ENCODE assay signal across 20 cellular contexts in genomic region chr16:66901626-66902025, GRCh38. TPM values are rescaled to one million over a fixed set of nuclear protein-coding genes. Genes with fewer than 3 reads are reported as not detected.
DNase-seq lines count a peak whose midpoint lies in the region; ATAC-seq and TF ChIP-seq lines count a peak whose summit lies in the region.
"Had no signal": no experiment of that assay in that cellular context is flagged by ENCODE, and none has a peak within 500 bp of the region (broad histone marks: within the 10 kb centered on the region; RNA-seq: fewer than 3 reads in every experiment).

No MANE protein-coding gene starts in this region.

- H3K9ac ChIP-seq in IMR-90 (ENCODE audit: low read depth, low read length) = no peak overlapping the region

- CTCF ChIA-PET in IMR-90 (lab: Yijun Ruan, JAX) = no interaction called here

- no TSS peak for BruUV-seq in IMR-90 (replicated peaks; lab: Mats Ljungman, UMichigan)

- dilution Hi-C loops in IMR-90 (cut with HindIII; ENCODE audit: low sequenced_read_pairs, unreplicated experiment) = no loop called here

- H3K4me2 ChIP-seq in IMR-90 (ENCODE audit: low read depth, low read length) = no peak overlapping the region

- H4K91ac ChIP-seq in IMR-90 (ENCODE audit: insufficient read depth, low read depth, low read length) = peak overlapping the region; percentile 90; the same call in 1 of the 2 replicates

- H3K9me1 ChIP-seq in IMR-90 (ENCODE audit: insufficient read depth, low read length) = peaks cover 53% of the 10 kb centered on the region

- no peaks in the 10 kb centered on the region for H3K9me3 Mint-ChIP-seq in activated T-cell treated with anti-CD3 and anti-CD28 coated beads, Interleukin-2, amount 50 U/mL, for 4 hours
- no peaks in the 10 kb centered on the region for H3K9me3 Mint-ChIP-seq in nephron progenitor cell
- H3K9me3 Mint-ChIP-seq: activated CD4-positive, alpha-beta memory T cell treated with anti-CD3 and anti-CD28 coated beads, Interleukin-2, amount 10 ng/mL, durations not matched to agents 7 days and 5 days; activated naive CD8-positive, alpha-beta T cell treated with anti-CD3 and anti-CD28 coated beads, Interleukin-2, amount 50 U/mL, for 24 hours; central memory CD8-positive, alpha-beta T cell; natural killer cell; T-cell had no signal

- H3K14ac ChIP-seq in IMR-90 (replicated peaks; ENCODE audit: low read depth, low read length) = peak overlapping the region; percentile 83

- peak overlapping the region; percentile 72; the same call in 1 of the 2 replicates for H4K5ac ChIP-seq in IMR-90 (ENCODE audit: low read depth, low read length)

- no peaks in the 10 kb centered on the region for H3K36me3 Mint-ChIP-seq in activated T-cell treated with anti-CD3 and anti-CD28 coated beads, Interleukin-2, amount 50 U/mL, for 4 hours (ENCODE audit: insufficient read depth)
- no peaks in the 10 kb centered on the region for H3K36me3 Mint-ChIP-seq in nephron progenitor cell (ENCODE audit: low read depth)
- H3K36me3 Mint-ChIP-seq: natural killer cell, T-cell had no signal

- peak overlapping the region; percentile 62; the same call in 1 of the 2 replicates for H3K18ac ChIP-seq in IMR-90 (ENCODE audit: low read depth, low read length)

- peak overlapping the region; percentile 52 for H2BK5ac ChIP-seq in IMR-90 (ENCODE audit: low read depth, low read length, poor library complexity, severe bottlenecking)

- in situ Hi-C loops in IMR-90 (cut with MboI; ENCODE audit: low sequenced_read_pairs) = no loop called here

- H2AK5ac ChIP-seq in IMR-90 (ENCODE audit: low read depth, low read length) = peak overlapping the region; percentile 89

- peak overlapping the region; percentile 97; the same call in 1 of the 3 replicates for H2BK15ac ChIP-seq in IMR-90 (ENCODE audit: low read depth, low read length)

- H4K8ac ChIP-seq in IMR-90 (ENCODE audit: low read depth in 2 of 2, low read length in 2 of 2) = peak overlapping the region in 1 of 2 experiments; percentile 86; a peak in 1 of 4 replicates

- H3K9me3 ChIP-seq in IMR-90 (ENCODE audit: control insufficient read depth, insufficient read depth, low read length) (no peaks in the 10 kb centered on the region), lung (ENCODE audit: control insufficient read depth in 2 of 2, insufficient read depth in 1 of 2, low read length in 1 of 2) (no peaks in the 10 kb centered on the region), spleen (no peaks in the 10 kb centered on the region)
- H3K9me3 ChIP-seq: MG63 had no signal

- peak overlapping the region; percentile 92; the same call in 1 of the 2 replicates for H2BK120ac ChIP-seq in IMR-90 (ENCODE audit: low read depth, low read length)

- whole genome bisulfite sequencing in IMR-90 (ENCODE audit: extremely low coverage in 2 of 2, insufficient read length in 1 of 2), 2 experiments = 99% methylated on average over 9 of the region's 10 CpGs; no CpG with 5 or more reads in 1 of the 2 experiments
- WGBS in lung, 2 donors = 85 to 93% methylated on average over 10 of the region's 10 CpGs
- WGBS in spleen, 5 donors = 86 to 95% (median 92%) methylated on average over 8 to 10 of the region's 10 CpGs

- H3K56ac ChIP-seq in IMR-90 (ENCODE audit: extremely low read depth, insufficient read depth, low read length) = no peak overlapping the region

- H3K4me1 ChIP-seq in IMR-90 (ENCODE audit: control insufficient read depth, insufficient read depth, low read length) (peaks cover 49% of the 10 kb centered on the region), lung (ENCODE audit: control insufficient read depth in 2 of 2, insufficient read depth in 2 of 2, low read length in 2 of 2) (peaks cover 0 to 22% of the 10 kb centered on the region in 2 donors), spleen (peaks cover 0 to 16% (median 7%) of the 10 kb centered on the region in 6 donors)

- TF ChIP-seq CTCF in IMR-90 (conservative IDR thresholded peaks at IDR 0.05; ENCODE audit: low read depth, low read length) = no peak
- TF ChIP-seq CTCF in dorsolateral prefrontal cortex (IDR thresholded peaks at IDR 0.05 in 54 of 56, conservative IDR thresholded peaks at IDR 0.05 in 2 of 56; ENCODE audit: low read depth in 1 of 56, partially characterized antibody in 56 of 56) = no peak
- no peak for TF ChIP-seq CTCF in lung (IDR thresholded peaks at IDR 0.05; ENCODE audit: control extremely low read depth, extremely low read depth)
- TF ChIP-seq CTCF in spleen (IDR thresholded peaks at IDR 0.05 in 8 of 11, conservative IDR thresholded peaks at IDR 0.05 in 3 of 11) = no peak
- TF ChIP-seq CTCF in nephron progenitor cell (IDR thresholded peaks at IDR 0.05) = no peak

- H2AK9ac ChIP-seq in IMR-90 (replicated peaks; ENCODE audit: low read depth, low read length, poor library complexity) = no peak overlapping the region

- H3K27me3 ChIP-seq in IMR-90 (ENCODE audit: control insufficient read depth, insufficient read depth, low read length) (no peaks in the 10 kb centered on the region), dorsolateral prefrontal cortex (no peaks in the 10 kb centered on the region), lung (ENCODE audit: control insufficient read depth, insufficient read depth) (no peaks in the 10 kb centered on the region), spleen (replicated peaks in 1 of 7) (no peaks in the 10 kb centered on the region)
- H3K27me3 ChIP-seq: MG63 had no signal

- no peak overlapping the region for H3K27ac Mint-ChIP-seq in nephron progenitor cell
- H3K27ac Mint-ChIP-seq: activated CD4-positive, alpha-beta memory T cell treated with anti-CD3 and anti-CD28 coated beads, Interleukin-2, amount 10 ng/mL, durations not matched to agents 7 days and 5 days; activated naive CD8-positive, alpha-beta T cell treated with anti-CD3 and anti-CD28 coated beads, Interleukin-2, amount 50 U/mL, for 24 hours; T-cell had no signal

- DNase-seq in IMR-90 (no peak), dorsolateral prefrontal cortex (peak in 1 of 10 donors; percentile 83), lung (ENCODE audit: low spot score) (no peak), spleen (peak; percentile 32), NCI-H1417 (lab: John Stamatoyannopoulos, UW) (no peak), nephron progenitor cell (no peak), COLO668 (lab: John Stamatoyannopoulos, UW; ENCODE audit: unreplicated experiment) (no peak)
- no peak for DNase-seq in activated T-cell treated with anti-CD3 and anti-CD28 coated beads, Interleukin-2, amount 50 U/mL, for 4 hours
- DNase-seq: activated CD4-positive, alpha-beta memory T cell treated with anti-CD3 and anti-CD28 coated beads, Interleukin-2, amount 10 ng/mL, durations not matched to agents 7 days and 5 days; activated naive CD8-positive, alpha-beta T cell treated with anti-CD3 and anti-CD28 coated beads, Interleukin-2, amount 50 U/mL, for 24 hours; COR-L47; EL; MG63; natural killer cell; NCI-H1694 treated with DMSO at 0.1 percent for 48 hours; NCI-H446; T-cell had no signal

- H3K27ac ChIP-seq in IMR-90 (ENCODE audit: insufficient read depth, low read length) (no peak overlapping the region), dorsolateral prefrontal cortex (peak overlapping the region in 33 of 59 donors; percentile 13 to 89 (median 57)), lung (ENCODE audit: low read depth in 1 of 2, low read length in 1 of 2) (peak overlapping the region; percentile 59 to 89), spleen (peak overlapping the region in 3 of 8 donors; percentile 22 to 57 (median 44))
- H3K27ac ChIP-seq: VCaP had no signal

- intact Hi-C loops in IMR-90 (cut with micrococcal nuclease) = no loop called here
- intact Hi-C loops in dorsolateral prefrontal cortex (cut with DNase I) = loop anchor here in 1 of 2 donors (10.0 kb wide), 1 partner anchor 57 kb away; the partner anchor contains the start of gene CA7
- intact Hi-C loops in spleen (cut with DNase I; ENCODE audit: low total_unique reads) = no loop called here

- H3K36me3 ChIP-seq in IMR-90 (ENCODE audit: control insufficient read depth, insufficient read depth, low read length) = no peaks in the 10 kb centered on the region
- no peaks in the 10 kb centered on the region for H3K36me3 ChIP-seq in lung (ENCODE audit: control insufficient read depth in 2 of 2, insufficient read depth in 2 of 2, low read length in 2 of 2)
- no peaks in the 10 kb centered on the region for H3K36me3 ChIP-seq in spleen
- H3K36me3 ChIP-seq: MG63 had no signal

- no peak for TF ChIP-seq RAD21 in IMR-90 (IDR thresholded peaks at IDR 0.05; ENCODE audit: low read length)

- H3K4me3 ChIP-seq in IMR-90 (ENCODE audit: insufficient read depth, low read depth, low read length) = no peak overlapping the region
- H3K4me3 ChIP-seq in dorsolateral prefrontal cortex = no peak overlapping the region
- H3K4me3 ChIP-seq in lung = no peak overlapping the region
- H3K4me3 ChIP-seq in spleen = no peak overlapping the region
- H3K4me3 ChIP-seq: MG63 had no signal

- no peaks in the 10 kb centered on the region for H4K20me1 ChIP-seq in IMR-90 (ENCODE audit: insufficient read depth, low read length)

- no peaks in the 10 kb centered on the region for H3K27me3 Mint-ChIP-seq in activated T-cell treated with anti-CD3 and anti-CD28 coated beads, Interleukin-2, amount 50 U/mL, for 4 hours (ENCODE audit: low read depth)
- peaks cover 17% of the 10 kb centered on the region for H3K27me3 Mint-ChIP-seq in nephron progenitor cell (ENCODE audit: low read depth, poor library complexity)
- H3K27me3 Mint-ChIP-seq: activated CD4-positive, alpha-beta memory T cell treated with anti-CD3 and anti-CD28 coated beads, Interleukin-2, amount 10 ng/mL, durations not matched to agents 7 days and 5 days; activated naive CD8-positive, alpha-beta T cell treated with anti-CD3 and anti-CD28 coated beads, Interleukin-2, amount 50 U/mL, for 24 hours; central memory CD8-positive, alpha-beta T cell; T-cell had no signal

- POLR2A ChIA-PET in IMR-90 (lab: Charles Lee; ENCODE audit: unreplicated experiment) = no interaction called here

- peak overlapping the region; percentile 94; the same call in 1 of the 2 replicates for H2BK20ac ChIP-seq in IMR-90 (ENCODE audit: low read depth, low read length)

- peak overlapping the region; percentile 90; the same call in 1 of the 2 replicates for H3K4ac ChIP-seq in IMR-90 (ENCODE audit: low read depth, low read length)

- peaks cover 8% of the 10 kb centered on the region for H3K4me1 Mint-ChIP-seq in activated T-cell treated with anti-CD3 and anti-CD28 coated beads, Interleukin-2, amount 50 U/mL, for 4 hours (ENCODE audit: low read depth)
- peaks cover 57% of the 10 kb centered on the region for H3K4me1 Mint-ChIP-seq in nephron progenitor cell

- no peak overlapping the region for H3K4me3 Mint-ChIP-seq in activated T-cell treated with anti-CD3 and anti-CD28 coated beads, Interleukin-2, amount 50 U/mL, for 4 hours
- no peak overlapping the region for H3K4me3 Mint-ChIP-seq in nephron progenitor cell
- H3K4me3 Mint-ChIP-seq: activated CD4-positive, alpha-beta memory T cell treated with anti-CD3 and anti-CD28 coated beads, Interleukin-2, amount 10 ng/mL, durations not matched to agents 7 days and 5 days; activated naive CD8-positive, alpha-beta T cell treated with anti-CD3 and anti-CD28 coated beads, Interleukin-2, amount 50 U/mL, for 24 hours; central memory CD8-positive, alpha-beta T cell; natural killer cell; T-cell had no signal

- no peak for TF ChIP-seq POLR2A in IMR-90 (IDR thresholded peaks at IDR 0.05; ENCODE audit: low read depth, low read length)
- TF ChIP-seq POLR2A in spleen (IDR thresholded peaks at IDR 0.05) = no peak

- ATAC-seq in IMR-90 (ENCODE audit: low read depth) (no peak), lung (ENCODE audit: insufficient read depth, low FRiP score) (no peak)
- ATAC-seq in activated T-cell treated with anti-CD3 and anti-CD28 coated beads, Interleukin-2, amount 50 U/mL, for 4 hours = no peak
- ATAC-seq: activated naive CD8-positive, alpha-beta T cell treated with anti-CD3 and anti-CD28 coated beads, Interleukin-2, amount 50 U/mL, for 24 hours; natural killer cell; T-cell had no signal

- no peak overlapping the region for H3K23ac ChIP-seq in IMR-90 (ENCODE audit: low read depth, low read length)

- H2AFZ ChIP-seq in IMR-90 (replicated peaks; ENCODE audit: low read length, poor library complexity) = no peak overlapping the region

- peaks cover 0 to 10% of the 10 kb centered on the region in 2 experiments; a peak in 2 of 4 replicates for H3K79me1 ChIP-seq in IMR-90 (ENCODE audit: low read depth in 1 of 2, low read length in 2 of 2)

RNA-seq across cellular contexts. Expression of gene CDH16, which starts 17.1 kb away (rescaled TPM):
- total RNA-seq in IMR-90 (2012; rRNA removed) = not detected in 2 replicates
- polyA plus RNA-seq in IMR-90 (2012; rRNA removed) = not detected in 2 replicates
- polyA plus RNA-seq in IMR-90 (2012; cell fraction: cytosol; rRNA removed) = not detected in 2 replicates
- not detected in 2 replicates for polyA plus RNA-seq in IMR-90 (2012; cell fraction: nucleus; rRNA removed; ENCODE audit: low replicate concordance)
- total RNA-seq in dorsolateral prefrontal cortex = under 1 TPM in 1 of 120 experiments, not detected in 119; 0.60 TPM
- 1 to 10 TPM in 1 of 2 donors, under 1 TPM in 1; 0.64 to 1.7 TPM for total RNA-seq in lung
- polyA plus RNA-seq in lung = under 1 TPM in 1 of 2 donors, not detected in 1; 0.25 TPM
- total RNA-seq in spleen = not detected
- not detected for polyA plus RNA-seq in spleen
- total RNA-seq in activated T-cell treated with anti-CD3 and anti-CD28 coated beads, Interleukin-2, amount 50 U/mL, for 4 hours = not detected
- total RNA-seq: activated CD4-positive, alpha-beta memory T cell treated with anti-CD3 and anti-CD28 coated beads, Interleukin-2, amount 10 ng/mL, durations not matched to agents 7 days and 5 days; fibroblast of villous mesenchyme; natural killer cell; T-cell had no signal

RNA-seq across cellular contexts. Expression of gene PDP2, which starts 21.3 kb away (rescaled TPM):
- 12.5 and 16.8 TPM in 2 replicates for total RNA-seq in IMR-90 (2012; rRNA removed)
- 5.3 and 5.7 TPM in 2 replicates for polyA plus RNA-seq in IMR-90 (2012; rRNA removed)
- 2.9 and 5.3 TPM in 2 replicates for polyA plus RNA-seq in IMR-90 (2012; cell fraction: cytosol; rRNA removed)
- 4.6 and 5.2 TPM in 2 replicates for polyA plus RNA-seq in IMR-90 (2012; cell fraction: nucleus; rRNA removed; ENCODE audit: low replicate concordance)
- 10 to 100 TPM; 18.3 to 46.8 (median 28.7) TPM for total RNA-seq in dorsolateral prefrontal cortex
- total RNA-seq in lung = 10 to 100 TPM; 21.3 to 23.0 TPM
- 1 to 10 TPM; 4.5 to 4.9 TPM for polyA plus RNA-seq in lung
- total RNA-seq in spleen = 1 to 10 TPM; 3.8 to 9.6 (median 7.3) TPM
- 1 to 10 TPM; 1.0 to 1.5 (median 1.1) TPM for polyA plus RNA-seq in spleen
- total RNA-seq in activated T-cell treated with anti-CD3 and anti-CD28 coated beads, Interleukin-2, amount 50 U/mL, for 4 hours = 10 to 100 TPM; 27.4 to 31.1 (median 28.4) TPM

RNA-seq across cellular contexts. Expression of gene RRAD, which starts 23.7 kb away (rescaled TPM):
- total RNA-seq in IMR-90 (2012; rRNA removed) = 1.3 and 1.4 TPM in 2 replicates
- 2.1 and 2.9 TPM in 2 replicates for polyA plus RNA-seq in IMR-90 (2012; rRNA removed)
- 1.3 and 11.2 TPM in 2 replicates for polyA plus RNA-seq in IMR-90 (2012; cell fraction: cytosol; rRNA removed)
- polyA plus RNA-seq in IMR-90 (2012; cell fraction: nucleus; rRNA removed; ENCODE audit: low replicate concordance) = 25.0 and 37.4 TPM in 2 replicates
- 10 to 100 TPM in 2 of 120 experiments, 1 to 10 TPM in 108, under 1 TPM in 10; 0.55 to 13.8 (median 2.0) TPM for total RNA-seq in dorsolateral prefrontal cortex
- total RNA-seq in lung = 10 to 100 TPM; 35.4 to 36.0 TPM
- polyA plus RNA-seq in lung = 10 to 100 TPM; 31.8 to 42.3 TPM
- 1 to 10 TPM in 5 of 7 donors, under 1 TPM in 2; 0.52 to 2.4 (median 1.5) TPM for total RNA-seq in spleen
- 10 to 100 TPM in 1 of 3 donors, 1 to 10 TPM in 2; 4.0 to 16.4 (median 5.2) TPM for polyA plus RNA-seq in spleen
- under 1 TPM; 0.15 to 0.50 (median 0.38) TPM for total RNA-seq in activated T-cell treated with anti-CD3 and anti-CD28 coated beads, Interleukin-2, amount 50 U/mL, for 4 hours

RNA-seq across cellular contexts. Expression of gene CIAO2B, which starts 32.6 kb away (rescaled TPM):
- total RNA-seq in IMR-90 (2012; rRNA removed) (148 and 168 TPM in 2 replicates), dorsolateral prefrontal cortex (10 to 100 TPM; 52.1 to 95.9 (median 74.6) TPM), lung (10 to 100 TPM; 48.8 to 79.7 TPM), spleen (10 to 100 TPM; 46.8 to 63.1 (median 55.8) TPM)
- polyA plus RNA-seq in IMR-90 (2012; rRNA removed) (234 and 283 TPM in 2 replicates), lung (100 to 1,000 TPM; 238 to 257 TPM), spleen (100 to 1,000 TPM; 114 to 168 (median 148) TPM)
- polyA plus RNA-seq in IMR-90 (2012; cell fraction: cytosol; rRNA removed) = 232 and 454 TPM in 2 replicates
- polyA plus RNA-seq in IMR-90 (2012; cell fraction: nucleus; rRNA removed; ENCODE audit: low replicate concordance) = 113 and 168 TPM in 2 replicates
- total RNA-seq in activated T-cell treated with anti-CD3 and anti-CD28 coated beads, Interleukin-2, amount 50 U/mL, for 4 hours = 100 to 1,000 TPM; 201 to 220 (median 212) TPM

RNA-seq across cellular contexts. Expression of gene CES2, which starts 33.7 kb away (rescaled TPM):
- total RNA-seq in IMR-90 (2012; rRNA removed) = 11.9 and 15.1 TPM in 2 replicates
- polyA plus RNA-seq in IMR-90 (2012; rRNA removed) = 23.2 and 24.2 TPM in 2 replicates
- 15.5 and 21.1 TPM in 2 replicates for polyA plus RNA-seq in IMR-90 (2012; cell fraction: cytosol; rRNA removed)
- polyA plus RNA-seq in IMR-90 (2012; cell fraction: nucleus; rRNA removed; ENCODE audit: low replicate concordance) = 45.3 and 69.6 TPM in 2 replicates
- total RNA-seq in dorsolateral prefrontal cortex = 10 to 100 TPM; 22.8 to 59.4 (median 39.9) TPM
- total RNA-seq in lung = 10 to 100 TPM; 24.6 to 51.0 TPM
- polyA plus RNA-seq in lung = 10 to 100 TPM; 26.0 to 26.3 TPM
- 10 to 100 TPM; 21.6 to 48.1 (median 34.8) TPM for total RNA-seq in spleen
- 10 to 100 TPM in 1 of 3 donors, 1 to 10 TPM in 2; 8.0 to 21.4 (median 8.5) TPM for polyA plus RNA-seq in spleen
- 10 to 100 TPM; 22.6 to 25.3 (median 24.3) TPM for total RNA-seq in activated T-cell treated with anti-CD3 and anti-CD28 coated beads, Interleukin-2, amount 50 U/mL, for 4 hours
